10 cellular contexts compared by ENCODE assay signal in genomic region chr20:50518270-50518721, GRCh38.
DNase-seq lines count a peak whose midpoint lies in the region; ATAC-seq and TF ChIP-seq lines count a peak whose summit lies in the region.
"Had no signal": no experiment of that assay in that cellular context is flagged by ENCODE, and none has a peak within 500 bp of the region (broad histone marks: within the 10 kb centered on the region; RNA-seq: fewer than 3 reads in every experiment).

No MANE protein-coding gene starts in this region.

- H3K27ac ChIP-seq in KOPT-K1 (ENCODE audit: low read depth, low read length, poor library complexity, severe bottlenecking) = peak overlapping the region; percentile 23
- H3K27ac ChIP-seq in mucosa of rectum (ENCODE audit: low read depth in 2 of 2, low read length in 2 of 2) = peak overlapping the region; percentile 74 to 77

- DNase-seq in AG09309 (ENCODE audit: low read depth) = no peak
- peak; percentile 71 for DNase-seq in astrocyte of the spinal cord (ENCODE audit: low read depth, low spot score)
- no peak for DNase-seq in NOMO-1 (lab: John Stamatoyannopoulos, UW; ENCODE audit: unreplicated experiment in 2 of 2)
- no peak for DNase-seq in epidermal melanocyte (ENCODE audit: insufficient read length, low spot score)
- no peak for DNase-seq in NCI-H69 (lab: John Stamatoyannopoulos, UW)
- DNase-seq: gastrocnemius medialis, NCI-H82 had no signal

- H3K36me3 ChIP-seq in KOPT-K1 (ENCODE audit: insufficient read depth, low read length) (peaks cover 9% of the 10 kb centered on the region; the same call in 1 of the 2 replicates), mucosa of rectum (ENCODE audit: control insufficient read depth in 2 of 2, insufficient read depth in 2 of 2, low read length in 2 of 2) (no peaks in the 10 kb centered on the region)
- H3K36me3 ChIP-seq: gastrocnemius medialis had no signal

- peak overlapping the region; percentile 36 to 43 for H3K9ac ChIP-seq in mucosa of rectum (ENCODE audit: low read depth in 1 of 2, low read length in 2 of 2)

- ATAC-seq in HG03378 (IDR thresholded peaks at IDR 0.05; ENCODE audit: unreplicated experiment) = no peak
- ATAC-seq: gastrocnemius medialis had no signal

- H3K4me3 ChIP-seq in AG09309 (ENCODE audit: control insufficient read depth, low read depth, low read length) (peak overlapping the region; percentile 8; the same call in 1 of the 2 replicates), astrocyte of the spinal cord (ENCODE audit: low read depth, low read length) (peak overlapping the region; percentile 7), mucosa of rectum (ENCODE audit: low read length in 2 of 2) (peak overlapping the region in 1 of 2 donors; percentile 8)
- H3K4me3 ChIP-seq: gastrocnemius medialis had no signal

- in situ Hi-C loops in astrocyte of the spinal cord (cut with HindIII; ENCODE audit: low sequenced_read_pairs) = no loop called here

- TF ChIP-seq CTCF in AG09309 (IDR thresholded peaks at IDR 0.05; ENCODE audit: control insufficient read depth, insufficient read depth, low read depth, low read length, missing control alignments) (no peak), astrocyte of the spinal cord (IDR thresholded peaks at IDR 0.05; ENCODE audit: low read depth, low read length) (no peak)

- H3K27me3 ChIP-seq in mucosa of rectum (ENCODE audit: control insufficient read depth in 2 of 2, insufficient read depth in 2 of 2, low read length in 2 of 2) = no peaks in the 10 kb centered on the region
- H3K27me3 ChIP-seq: gastrocnemius medialis had no signal

- H3K4me1 ChIP-seq in mucosa of rectum (ENCODE audit: control insufficient read depth in 2 of 2, insufficient read depth in 2 of 2, low read length in 2 of 2) = peaks cover 63 to 67% of the 10 kb centered on the region in 2 donors

- H3K9me3 ChIP-seq in KOPT-K1 (ENCODE audit: insufficient read depth, low read length, poor library complexity, severe bottlenecking) = no peaks in the 10 kb centered on the region
- no peaks in the 10 kb centered on the region for H3K9me3 ChIP-seq in mucosa of rectum (ENCODE audit: control insufficient read depth in 2 of 2, low read length in 2 of 2)
- H3K9me3 ChIP-seq: gastrocnemius medialis had no signal
